In genomic region chr20:2431185-2431584, GRCh38 we compare ENCODE assay signal across 1 cellular context.
TF ChIP-seq lines count a peak whose summit lies in the region.

No MANE protein-coding gene starts in this region.

TF ChIP-seq in HepG2, 621 proteins besides CTCF, POLR2A, EP300 and RAD21 (continued from another document):
- no peak for TF ChIP-seq ZNF317 (CRISPR knock-in tag; IDR thresholded peaks at IDR 0.05)
- no peak for TF ChIP-seq ZBTB1 (CRISPR knock-in tag; IDR thresholded peaks at IDR 0.05; ENCODE audit: borderline replicate concordance)
- peak; percentile 58 for TF ChIP-seq ZNF282 (IDR thresholded peaks at IDR 0.05; ENCODE audit: partially characterized antibody)
- TF ChIP-seq ARNT2 (CRISPR knock-in tag; IDR thresholded peaks at IDR 0.05; ENCODE audit: low read depth): no peak
- TF ChIP-seq KMT2A (CRISPR knock-in tag; IDR thresholded peaks at IDR 0.05): no peak
